24 cellular contexts compared by ENCODE assay signal in genomic region chr19:50155520-50156109, GRCh38. TPM values are rescaled to one million over a fixed set of nuclear protein-coding genes. Genes with fewer than 3 reads are reported as not detected.
DNase-seq lines count a peak whose midpoint lies in the region; ATAC-seq and TF ChIP-seq lines count a peak whose summit lies in the region.
"Had no signal": no experiment of that assay in that cellular context is flagged by ENCODE, and none has a peak within 500 bp of the region (broad histone marks: within the 10 kb centered on the region; RNA-seq: fewer than 3 reads in every experiment).

No MANE protein-coding gene starts in this region.

- H3K4me1 ChIP-seq in HEK293 (ENCODE audit: control insufficient read depth, insufficient read depth, low read length) = no peaks in the 10 kb centered on the region; the same call in 1 of the 2 replicates

- no peaks in the 10 kb centered on the region for H3K36me3 ChIP-seq in HEK293 (ENCODE audit: control insufficient read depth in 2 of 2, insufficient read depth in 1 of 2, low read length in 2 of 2)
- H3K36me3 ChIP-seq: thoracic aorta had no signal

- CTCF ChIA-PET in HEK293 (lab: Yijun Ruan, JAX) = interaction anchor here (0.5 to 1.8 kb wide), 12 partner anchors 8 to 1738 kb away, joined by 3 to 12 read pairs (median 4); no protein-coding TSS in a partner anchor

- H3K4me3 ChIP-seq in HEK293 (ENCODE audit: low read depth, low read length) (no peak overlapping the region), retinal pigment epithelial cell (ENCODE audit: low read length) (no peak overlapping the region)
- H3K4me3 ChIP-seq: thoracic aorta had no signal

- ATAC-seq in GM18520 (IDR thresholded peaks at IDR 0.05; ENCODE audit: unreplicated experiment) = no peak
- ATAC-seq: activated naive CD8-positive, alpha-beta T cell treated with anti-CD3 and anti-CD28 coated beads, Interleukin-2, amount 50 U/mL, for 24 hours; left cardiac atrium; right cardiac atrium; stimulated activated effector memory CD8-positive, alpha-beta T cell treated with anti-CD3 and anti-CD28 coated beads, Interleukin-12 subunit alpha, Interleukin-12 subunit beta, amount 100 ng/mL, for 72 hours had no signal

- H3K9me3 ChIP-seq in HEK293 (ENCODE audit: control insufficient read depth, insufficient read depth, low read depth, low read length) = no peaks in the 10 kb centered on the region

- H3K27ac ChIP-seq in HEK293 (ENCODE audit: extremely low read depth, low read depth, low read length) = no peak overlapping the region
- H3K27ac ChIP-seq: epithelial cell of prostate, thoracic aorta had no signal

- POLR2A ChIA-PET in HEK293 (lab: Yijun Ruan, JAX) = no interaction called here

- DNase-seq in NCI-H2171 treated with DMSO at 0.1 percent for 48 hours (lab: John Stamatoyannopoulos, UW) (peak; percentile 17), NCI-H2171 (lab: John Stamatoyannopoulos, UW) (no peak), SK-MEL-5 (ENCODE audit: low read depth, low spot score) (peak; percentile 37), retinal pigment epithelial cell (ENCODE audit: low read depth) (no peak), cerebellar nuclear complex (lab: John Stamatoyannopoulos, UW) (no peak), NCI-H1436 treated with DMSO at 0.1 percent for 48 hours (lab: John Stamatoyannopoulos, UW) (no peak)
- DNase-seq: activated B cell treated with CpG ODN at 0.5 μM for 24 hours; activated naive CD8-positive, alpha-beta T cell treated with anti-CD3 and anti-CD28 coated beads, Interleukin-2, amount 50 U/mL, for 24 hours; DMS53; left cardiac atrium; NCI-H146; NCI-H345; right cardiac atrium; SHP77 treated with DMSO at 0.1 percent for 48 hours had no signal

- in situ Hi-C loops in SK-MEL-5 (cut with HindIII; ENCODE audit: low pct_unique_long_range_greater_than_20kb, low sequenced_read_pairs) = no loop called here

- TF ChIP-seq CTCF in HEK293 (tag by site-specific recombination; IDR thresholded peaks at IDR 0.05) (peak; percentile 23; the same call in 1 of the 2 replicates), retinal pigment epithelial cell (conservative IDR thresholded peaks at IDR 0.05; ENCODE audit: low read depth, low read length) (peak; percentile 21)

TF ChIP-seq in HEK293, 187 proteins besides CTCF, POLR2A, EP300 and RAD21:
- TF ChIP-seq, protein P1, sequence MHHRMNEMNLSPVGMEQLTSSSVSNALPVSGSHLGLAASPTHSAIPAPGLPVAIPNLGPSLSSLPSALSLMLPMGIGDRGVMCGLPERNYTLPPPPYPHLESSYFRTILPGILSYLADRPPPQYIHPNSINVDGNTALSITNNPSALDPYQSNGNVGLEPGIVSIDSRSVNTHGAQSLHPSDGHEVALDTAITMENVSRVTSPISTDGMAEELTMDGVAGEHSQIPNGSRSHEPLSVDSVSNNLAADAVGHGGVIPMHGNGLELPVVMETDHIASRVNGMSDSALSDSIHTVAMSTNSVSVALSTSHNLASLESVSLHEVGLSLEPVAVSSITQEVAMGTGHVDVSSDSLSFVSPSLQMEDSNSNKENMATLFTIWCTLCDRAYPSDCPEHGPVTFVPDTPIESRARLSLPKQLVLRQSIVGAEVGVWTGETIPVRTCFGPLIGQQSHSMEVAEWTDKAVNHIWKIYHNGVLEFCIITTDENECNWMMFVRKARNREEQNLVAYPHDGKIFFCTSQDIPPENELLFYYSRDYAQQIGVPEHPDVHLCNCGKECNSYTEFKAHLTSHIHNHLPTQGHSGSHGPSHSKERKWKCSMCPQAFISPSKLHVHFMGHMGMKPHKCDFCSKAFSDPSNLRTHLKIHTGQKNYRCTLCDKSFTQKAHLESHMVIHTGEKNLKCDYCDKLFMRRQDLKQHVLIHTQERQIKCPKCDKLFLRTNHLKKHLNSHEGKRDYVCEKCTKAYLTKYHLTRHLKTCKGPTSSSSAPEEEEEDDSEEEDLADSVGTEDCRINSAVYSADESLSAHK (tag by site-specific recombination; IDR thresholded peaks at IDR 0.05) = no peak
- no peak for TF ChIP-seq ZNF449 (tag by site-specific recombination; IDR thresholded peaks at IDR 0.05)
- TF ChIP-seq ZNF292 (tag by site-specific recombination; IDR thresholded peaks at IDR 0.05; ENCODE audit: borderline replicate concordance, low read depth) = no peak
- TF ChIP-seq, protein P2, sequence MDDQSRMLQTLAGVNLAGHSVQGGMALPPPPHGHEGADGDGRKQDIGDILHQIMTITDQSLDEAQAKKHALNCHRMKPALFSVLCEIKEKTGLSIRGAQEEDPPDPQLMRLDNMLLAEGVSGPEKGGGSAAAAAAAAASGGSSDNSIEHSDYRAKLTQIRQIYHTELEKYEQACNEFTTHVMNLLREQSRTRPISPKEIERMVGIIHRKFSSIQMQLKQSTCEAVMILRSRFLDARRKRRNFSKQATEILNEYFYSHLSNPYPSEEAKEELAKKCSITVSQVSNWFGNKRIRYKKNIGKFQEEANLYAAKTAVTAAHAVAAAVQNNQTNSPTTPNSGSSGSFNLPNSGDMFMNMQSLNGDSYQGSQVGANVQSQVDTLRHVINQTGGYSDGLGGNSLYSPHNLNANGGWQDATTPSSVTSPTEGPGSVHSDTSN (CRISPR knock-in tag; IDR thresholded peaks at IDR 0.05) = no peak
- TF ChIP-seq, protein P3, sequence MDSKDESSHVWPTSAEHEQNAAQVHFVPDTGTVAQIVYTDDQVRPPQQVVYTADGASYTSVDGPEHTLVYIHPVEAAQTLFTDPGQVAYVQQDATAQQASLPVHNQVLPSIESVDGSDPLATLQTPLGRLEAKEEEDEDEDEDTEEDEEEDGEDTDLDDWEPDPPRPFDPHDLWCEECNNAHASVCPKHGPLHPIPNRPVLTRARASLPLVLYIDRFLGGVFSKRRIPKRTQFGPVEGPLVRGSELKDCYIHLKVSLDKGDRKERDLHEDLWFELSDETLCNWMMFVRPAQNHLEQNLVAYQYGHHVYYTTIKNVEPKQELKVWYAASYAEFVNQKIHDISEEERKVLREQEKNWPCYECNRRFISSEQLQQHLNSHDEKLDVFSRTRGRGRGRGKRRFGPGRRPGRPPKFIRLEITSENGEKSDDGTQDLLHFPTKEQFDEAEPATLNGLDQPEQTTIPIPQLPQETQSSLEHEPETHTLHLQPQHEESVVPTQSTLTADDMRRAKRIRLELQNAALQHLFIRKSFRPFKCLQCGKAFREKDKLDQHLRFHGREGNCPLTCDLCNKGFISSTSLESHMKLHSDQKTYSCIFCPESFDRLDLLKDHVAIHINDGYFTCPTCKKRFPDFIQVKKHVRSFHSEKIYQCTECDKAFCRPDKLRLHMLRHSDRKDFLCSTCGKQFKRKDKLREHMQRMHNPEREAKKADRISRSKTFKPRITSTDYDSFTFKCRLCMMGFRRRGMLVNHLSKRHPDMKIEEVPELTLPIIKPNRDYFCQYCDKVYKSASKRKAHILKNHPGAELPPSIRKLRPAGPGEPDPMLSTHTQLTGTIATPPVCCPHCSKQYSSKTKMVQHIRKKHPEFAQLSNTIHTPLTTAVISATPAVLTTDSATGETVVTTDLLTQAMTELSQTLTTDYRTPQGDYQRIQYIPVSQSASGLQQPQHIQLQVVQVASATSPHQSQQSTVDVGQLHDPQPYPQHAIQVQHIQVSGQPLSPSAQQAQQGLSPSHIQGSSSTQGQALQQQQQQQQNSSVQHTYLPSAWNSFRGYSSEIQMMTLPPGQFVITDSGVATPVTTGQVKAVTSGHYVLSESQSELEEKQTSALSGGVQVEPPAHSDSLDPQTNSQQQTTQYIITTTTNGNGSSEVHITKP (tag by site-specific recombination; IDR thresholded peaks at IDR 0.05) = no peak
- no peak for TF ChIP-seq ZNF473 (tag by site-specific recombination; IDR thresholded peaks at IDR 0.05)
- TF ChIP-seq SP2 (tag by site-specific recombination; IDR thresholded peaks at IDR 0.05) = no peak
- no peak for TF ChIP-seq ZBTB17 (tag by site-specific recombination; IDR thresholded peaks at IDR 0.05)
- no peak for TF ChIP-seq SCRT2 (tag by site-specific recombination; IDR thresholded peaks at IDR 0.05)
- no peak for TF ChIP-seq IKZF3 (tag by site-specific recombination; IDR thresholded peaks at IDR 0.05)

RNA-seq across cellular contexts. Expression of gene IZUMO2, which starts 7.5 kb away (rescaled TPM):
- total RNA-seq in SK-MEL-5 (2014; rRNA removed; shearing (Covaris generic)) = not detected in 2 replicates
- polyA plus RNA-seq in SK-MEL-5 (2015; cell fraction: cytosol; rRNA removed) = not detected in 2 replicates
- not detected in 2 replicates for polyA plus RNA-seq in SK-MEL-5 (2015; cell fraction: nucleus; rRNA removed)
- total RNA-seq: A172; activated B cell treated with CpG ODN at 0.5 μM for 24 hours; activated T-helper 2 cell treated with anti-CD3 and anti-CD28 coated beads, Interferon-gamma antibody, Interleukin-2, Interleukin-4, amounts not matched to agents 10 μg/mL and 5 μg/mL and 100 μg/mL, durations not matched to agents 14 hours and 24 hours and 36 hours; frontal cortex; HT-29; left cardiac atrium; right cardiac atrium; T-helper 2 cell treated with Interferon-gamma antibody and Interleukin-4, amounts not matched to agents 100 ng/mL and 5 ng/mL, for 36 hours; thoracic aorta had no signal
- polyA plus RNA-seq: right cardiac atrium had no signal

RNA-seq across cellular contexts. Expression of gene MYH14, which starts 47.8 kb away (rescaled TPM):
- 15.1 and 22.2 TPM in 2 replicates for total RNA-seq in SK-MEL-5 (2014; rRNA removed; shearing (Covaris generic))
- polyA plus RNA-seq in SK-MEL-5 (2015; cell fraction: cytosol; rRNA removed) = 27.5 and 32.4 TPM in 2 replicates
- 8.9 and 10.0 TPM in 2 replicates for polyA plus RNA-seq in SK-MEL-5 (2015; cell fraction: nucleus; rRNA removed)
- total RNA-seq: activated B cell treated with CpG ODN at 0.5 μM for 24 hours; activated T-helper 2 cell treated with anti-CD3 and anti-CD28 coated beads, Interferon-gamma antibody, Interleukin-2, Interleukin-4, amounts not matched to agents 10 μg/mL and 5 μg/mL and 100 μg/mL, durations not matched to agents 14 hours and 24 hours and 36 hours; T-helper 2 cell treated with Interferon-gamma antibody and Interleukin-4, amounts not matched to agents 100 ng/mL and 5 ng/mL, for 36 hours had no signal

Comparison
In these comparisons a context has a peak if more than half of its experiments do, and no peak if none do; other contexts are left out.
1. DNase-seq: peak in NCI-H2171 treated with DMSO at 0.1 percent for 48 hours (single experiment) and SK-MEL-5 (single experiment); none in NCI-H2171 (single experiment), retinal pigment epithelial cell (single experiment), cerebellar nuclear complex (0 of 2) and NCI-H1436 treated with DMSO at 0.1 percent for 48 hours (single experiment).